ENCODE assay signal across 16 cellular contexts in genomic region chr3:154886437-154886836, GRCh38.
DNase-seq lines count a peak whose midpoint lies in the region; ATAC-seq, FAIRE-seq and TF ChIP-seq lines count a peak whose summit lies in the region.
"Had no signal": no experiment of that assay in that cellular context is flagged by ENCODE, and none has a peak within 500 bp of the region (broad histone marks: within the 10 kb centered on the region; RNA-seq: fewer than 3 reads in every experiment).

No MANE protein-coding gene starts in this region.

- ATAC-seq in GM21447 (IDR thresholded peaks at IDR 0.05; ENCODE audit: unreplicated experiment) = no peak
- ATAC-seq: activated naive CD4-positive, alpha-beta T cell treated with anti-CD3 and anti-CD28 coated beads, Interleukin-2, amount 50 U/mL, for 72 hours had no signal

- H3K4me3 Mint-ChIP-seq in activated T-cell treated with anti-CD3 and anti-CD28 coated beads, Interleukin-2, amount 50 U/mL, for 24 hours = no peak overlapping the region

- no peaks in the 10 kb centered on the region; the same call in 1 of the 2 replicates for H3K4me1 ChIP-seq in SJCRH30
- peaks cover 7% of the 10 kb centered on the region for H3K4me1 ChIP-seq in fibroblast of lung (ENCODE audit: control insufficient read depth, extremely low read depth, insufficient read depth, low read length)
- H3K4me1 ChIP-seq in osteoblast (ENCODE audit: insufficient read depth, low read length) = peaks cover 19% of the 10 kb centered on the region
- H3K4me1 ChIP-seq: pancreas had no signal

- no peaks in the 10 kb centered on the region for H3K36me3 ChIP-seq in SJCRH30
- H3K36me3 ChIP-seq in fibroblast of lung (ENCODE audit: control insufficient read depth, insufficient read depth, low read length) = no peaks in the 10 kb centered on the region
- H3K36me3 ChIP-seq in osteoblast (ENCODE audit: insufficient read depth, low read length) = no peaks in the 10 kb centered on the region
- H3K36me3 ChIP-seq: pancreas, thoracic aorta had no signal

- H3K79me2 ChIP-seq in fibroblast of lung (ENCODE audit: control insufficient read depth, insufficient read depth, low read length) (no peaks in the 10 kb centered on the region), osteoblast (ENCODE audit: insufficient read depth, low read length) (no peaks in the 10 kb centered on the region)

- no peaks in the 10 kb centered on the region for H3K27me3 ChIP-seq in SJCRH30
- H3K27me3 ChIP-seq in fibroblast of lung (ENCODE audit: control insufficient read depth, insufficient read depth, low read length) = no peaks in the 10 kb centered on the region
- no peaks in the 10 kb centered on the region for H3K27me3 ChIP-seq in osteoblast (ENCODE audit: insufficient read depth, low read length)
- H3K27me3 ChIP-seq: pancreas had no signal

- no peak overlapping the region for H3K9ac ChIP-seq in fibroblast of lung (ENCODE audit: insufficient read depth, low read length)

- no peak overlapping the region for H2AFZ ChIP-seq in fibroblast of lung (ENCODE audit: low read length)
- H2AFZ ChIP-seq in osteoblast (ENCODE audit: low read length) = peak overlapping the region; percentile 8

- no peak for TF ChIP-seq CTCF in fibroblast of lung (conservative IDR thresholded peaks at IDR 0.05 in 1 of 2, IDR thresholded peaks at IDR 0.05 in 1 of 2; ENCODE audit: low read depth in 1 of 2, low read length in 2 of 2)
- no peak for TF ChIP-seq CTCF in osteoblast (IDR thresholded peaks at IDR 0.05; ENCODE audit: extremely low read depth, low read depth, low read length)

- H3K27ac ChIP-seq in SJCRH30 = peak overlapping the region; percentile 34
- peak overlapping the region; percentile 84 for H3K27ac ChIP-seq in fibroblast of lung (ENCODE audit: insufficient read depth, low read length)
- H3K27ac ChIP-seq in osteoblast (ENCODE audit: low read depth, low read length) = peak overlapping the region; percentile 92
- H3K27ac ChIP-seq: pancreas, thoracic aorta had no signal

- no peak overlapping the region for H3K4me2 ChIP-seq in fibroblast of lung (ENCODE audit: extremely low read depth, insufficient read depth, low read length)
- H3K4me2 ChIP-seq in osteoblast (ENCODE audit: insufficient read depth, low read length) = peak overlapping the region; percentile 29

- no peak overlapping the region for H3K27ac Mint-ChIP-seq in activated T-cell treated with anti-CD3 and anti-CD28 coated beads, Interleukin-2, amount 50 U/mL, for 24 hours
- H3K27ac Mint-ChIP-seq: activated naive CD4-positive, alpha-beta T cell treated with anti-CD3 and anti-CD28 coated beads, Interleukin-2, amount 50 U/mL, for 72 hours had no signal

- H3K9me3 ChIP-seq in SJCRH30 (replicated peaks) (no peaks in the 10 kb centered on the region), fibroblast of lung (ENCODE audit: control insufficient read depth, insufficient read depth, low read depth, low read length) (no peaks in the 10 kb centered on the region), osteoblast (ENCODE audit: low read depth, low read length) (no peaks in the 10 kb centered on the region)
- H3K9me3 ChIP-seq: pancreas, thoracic aorta had no signal

- H3K36me3 Mint-ChIP-seq in activated T-cell treated with anti-CD3 and anti-CD28 coated beads, Interleukin-2, amount 50 U/mL, for 24 hours (ENCODE audit: low read depth) = no peaks in the 10 kb centered on the region

- H4K20me1 ChIP-seq in fibroblast of lung (ENCODE audit: control insufficient read depth, extremely low read depth, insufficient read depth, low read length) (no peaks in the 10 kb centered on the region), osteoblast (ENCODE audit: insufficient read depth, low read length) (no peaks in the 10 kb centered on the region)

- FAIRE-seq in GM12892 (lab: Jason Lieb, UNC) = no peak
- FAIRE-seq: pancreas had no signal

- DNase-seq in GM04504 (ENCODE audit: low read depth) (peak; percentile 99), SJCRH30 (peak in 1 of 2 experiments; percentile 24), fibroblast of lung (ENCODE audit: low read depth in 2 of 2) (peak; percentile 97 to 100), osteoblast (ENCODE audit: insufficient read length, low spot score, missing footprints) (peak; percentile 90), SHP77 treated with DMSO at 0.1 percent for 48 hours (lab: John Stamatoyannopoulos, UW) (no peak), GM12892 (ENCODE audit: insufficient read length) (no peak)
- no peak for DNase-seq in activated T-cell treated with anti-CD3 and anti-CD28 coated beads, Interleukin-2, amount 50 U/mL, for 24 hours
- DNase-seq: activated CD4-positive, alpha-beta T cell treated with anti-CD3 and anti-CD28 coated beads, Interleukin-2, amount 50 U/mL, for 48 hours; DMS53; effector memory CD4-positive, alpha-beta T cell; kidney glomerular epithelial cell; NCI-H345; pancreas had no signal

- H3K4me3 ChIP-seq in SJCRH30 (no peak overlapping the region), fibroblast of lung (replicated peaks in 1 of 4; ENCODE audit: control extremely low read depth in 1 of 4, insufficient read depth in 1 of 4, low read depth in 3 of 4, low read length in 4 of 4) (no peak overlapping the region), osteoblast (ENCODE audit: insufficient read depth, low read length) (no peak overlapping the region)
- H3K4me3 ChIP-seq: pancreas, thoracic aorta had no signal

- no peak for TF ChIP-seq POLR2A in GM12892 (IDR thresholded peaks at IDR 0.05; ENCODE audit: low read depth, low read length)

- H3K27me3 Mint-ChIP-seq in activated T-cell treated with anti-CD3 and anti-CD28 coated beads, Interleukin-2, amount 50 U/mL, for 24 hours = no peaks in the 10 kb centered on the region

- no peaks in the 10 kb centered on the region for H3K4me1 Mint-ChIP-seq in activated T-cell treated with anti-CD3 and anti-CD28 coated beads, Interleukin-2, amount 50 U/mL, for 24 hours (ENCODE audit: low read depth)

- peaks cover 9% of the 10 kb centered on the region for H3K9me3 Mint-ChIP-seq in activated T-cell treated with anti-CD3 and anti-CD28 coated beads, Interleukin-2, amount 50 U/mL, for 24 hours

Comparison
In these comparisons a context has a peak if more than half of its experiments do, and no peak if none do; other contexts are left out.
1. DNase-seq: peak in GM04504 (single experiment), fibroblast of lung (2 of 2) and osteoblast (single experiment); none in activated T-cell treated with anti-CD3 and anti-CD28 coated beads, Interleukin-2, amount 50 U/mL, for 24 hours (single experiment), SHP77 treated with DMSO at 0.1 percent for 48 hours (single experiment) and GM12892 (single experiment).
2. H3K27ac ChIP-seq: peak in every context shown above with its lines; median percentile 92 in osteoblast; 84 in fibroblast of lung; 34 in SJCRH30.